ENCODE assay signal across 9 cellular contexts in the genomic region with DNA sequence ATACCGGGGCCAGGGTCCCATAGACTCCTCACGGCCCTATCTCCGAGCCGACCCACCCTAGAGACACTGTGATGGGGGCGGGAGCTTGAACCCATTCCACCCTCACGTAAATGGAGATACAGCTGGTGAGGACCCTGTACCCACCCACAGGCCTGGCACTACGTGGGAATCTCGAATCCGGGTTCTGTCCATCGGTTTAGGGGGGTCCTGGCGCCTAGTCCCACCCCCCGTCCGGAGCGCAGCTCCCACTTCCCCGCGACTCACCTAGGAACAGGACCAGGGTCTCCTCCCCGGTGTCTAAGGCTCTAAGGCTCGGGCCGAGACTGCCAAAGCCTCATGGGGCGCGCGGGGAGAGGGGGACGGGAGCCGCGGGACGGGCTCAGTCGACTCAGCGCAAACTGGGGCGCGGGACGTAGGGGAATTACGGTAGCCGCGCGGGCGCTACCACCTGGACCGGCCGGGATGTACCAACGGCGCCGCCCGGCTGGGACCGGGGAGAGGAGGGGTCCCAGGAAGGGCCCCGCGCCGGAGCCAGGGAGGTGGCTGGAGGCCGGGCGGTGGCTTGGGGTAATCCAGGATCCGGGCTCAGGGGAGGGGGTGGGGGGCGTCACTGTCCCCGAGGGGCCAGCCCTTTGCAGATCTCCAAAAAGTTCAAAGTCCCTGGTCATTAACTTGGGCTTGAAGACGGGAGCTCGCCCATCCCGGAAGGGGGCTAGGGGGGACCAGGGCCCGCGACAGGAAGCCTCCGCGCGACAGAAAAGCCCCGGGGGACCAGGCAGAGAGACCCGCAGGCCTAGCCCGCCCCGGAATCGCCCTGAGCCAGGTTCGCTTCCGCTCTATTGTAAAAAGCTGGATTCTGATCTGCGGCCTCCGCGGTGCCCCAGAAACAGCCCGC. TPM values are rescaled to one million over a fixed set of nuclear protein-coding genes. Genes with fewer than 3 reads are reported as not detected.
DNase-seq lines count a peak whose midpoint lies in the region; ATAC-seq, FAIRE-seq and TF ChIP-seq lines count a peak whose summit lies in the region.
"Had no signal": no experiment of that assay in that cellular context is flagged by ENCODE, and none has a peak within 500 bp of the region (broad histone marks: within the 10 kb centered on the region; RNA-seq: fewer than 3 reads in every experiment).

No MANE protein-coding gene starts in this region.

- peaks cover 10% of the 10 kb centered on the region for H3K4me1 ChIP-seq in DOHH2 (ENCODE audit: control insufficient read depth, low read length)
- peaks cover 5 to 40% (median 26%) of the 10 kb centered on the region in 4 donors for H3K4me1 ChIP-seq in tibial artery

- H3K27me3 Mint-ChIP-seq in natural killer cell treated with Interleukin-12 subunit alpha and Interleukin-12 subunit beta and Interleukin-15 and Interleukin-18, amount 100 ng/mL, for 72 hours: peaks cover 10 to 21% of the 10 kb centered on the region in 2 donors

- intact Hi-C loops in tibial artery (cut with DNase I; ENCODE audit: low total_unique reads): no loop called here

- no peak for FAIRE-seq in H54 (lab: Jason Lieb, UNC)
- FAIRE-seq: colon had no signal

- TF ChIP-seq CTCF in DOHH2 (IDR thresholded peaks at IDR 0.05; ENCODE audit: low read depth, low read length, poor library complexity, severe bottlenecking): peak; percentile 60
- TF ChIP-seq CTCF in tibial artery (IDR thresholded peaks at IDR 0.05): no peak

- peaks cover 8 to 12% of the 10 kb centered on the region in 2 donors for H3K4me1 Mint-ChIP-seq in natural killer cell treated with Interleukin-12 subunit alpha and Interleukin-12 subunit beta and Interleukin-15 and Interleukin-18, amount 100 ng/mL, for 72 hours (ENCODE audit: low read depth in 2 of 2)

- no peaks in the 10 kb centered on the region for H3K9me2 ChIP-seq in DOHH2 (replicated peaks; ENCODE audit: control insufficient read depth, low read length)

- DNase-seq in H54 (ENCODE audit: insufficient read length, low spot score) (peak; percentile 61), NCI-H345 treated with DMSO at 0.1 percent for 48 hours (lab: John Stamatoyannopoulos, UW; ENCODE audit: unreplicated experiment) (peak; percentile 17), fibroblast of gingiva (ENCODE audit: low read depth) (peak; percentile 70), tibial artery (no peak), NCI-H2029 treated with DMSO at 0.1 percent for 48 hours (lab: John Stamatoyannopoulos, UW) (no peak)
- peak; percentile 56 for DNase-seq in activated T-cell treated with anti-CD3 and anti-CD28 coated beads, Interleukin-2, amount 50 U/mL, for 1 hour
- DNase-seq in natural killer cell treated with Interleukin-12 subunit alpha and Interleukin-12 subunit beta and Interleukin-15 and Interleukin-18, amount 100 ng/mL, for 72 hours (ENCODE audit: low spot score): no peak

- TF ChIP-seq POLR2A in H54 (IDR thresholded peaks at IDR 0.05; ENCODE audit: low read depth, low read length): no peak

- H3K9me3 ChIP-seq in DOHH2 (ENCODE audit: control insufficient read depth, insufficient read depth, low read length) (no peaks in the 10 kb centered on the region), tibial artery (no peaks in the 10 kb centered on the region)

- H4K20me1 ChIP-seq in DOHH2 (ENCODE audit: control insufficient read depth, insufficient read depth, low read depth, low read length): no peaks in the 10 kb centered on the region

- ATAC-seq in natural killer cell treated with Interleukin-12 subunit alpha and Interleukin-12 subunit beta and Interleukin-15 and Interleukin-18, amount 100 ng/mL, for 72 hours: peak; percentile 69 to 70

- H3K4me2 ChIP-seq in DOHH2 (ENCODE audit: low read length): peak overlapping the region; percentile 91

- no peaks in the 10 kb centered on the region for H3K9me3 Mint-ChIP-seq in natural killer cell treated with Interleukin-12 subunit alpha and Interleukin-12 subunit beta and Interleukin-15 and Interleukin-18, amount 100 ng/mL, for 72 hours

- H3K4me3 ChIP-seq in DOHH2 (ENCODE audit: low read length): peak overlapping the region; percentile 85
- H3K4me3 ChIP-seq in tibial artery: peak overlapping the region; percentile 48 to 53

- peak overlapping the region; percentile 72 for H3K4me3 Mint-ChIP-seq in natural killer cell treated with Interleukin-12 subunit alpha and Interleukin-12 subunit beta and Interleukin-15 and Interleukin-18, amount 100 ng/mL, for 72 hours

- H3K27me3 ChIP-seq in DOHH2 (ENCODE audit: control insufficient read depth, low read length): peaks cover 10% of the 10 kb centered on the region
- peaks cover 0 to 29% of the 10 kb centered on the region in 2 donors for H3K27me3 ChIP-seq in tibial artery

- no peaks in the 10 kb centered on the region for H3K36me3 Mint-ChIP-seq in natural killer cell treated with Interleukin-12 subunit alpha and Interleukin-12 subunit beta and Interleukin-15 and Interleukin-18, amount 100 ng/mL, for 72 hours

- no peak overlapping the region for H3K27ac Mint-ChIP-seq in natural killer cell treated with Interleukin-12 subunit alpha and Interleukin-12 subunit beta and Interleukin-15 and Interleukin-18, amount 100 ng/mL, for 72 hours

- H3K27ac ChIP-seq in DOHH2 (ENCODE audit: low read depth, low read length) (peak overlapping the region; percentile 45), tibial artery (peak overlapping the region in 1 of 2 donors; percentile 32)

- H3K36me3 ChIP-seq in DOHH2 (ENCODE audit: control insufficient read depth, low read length) (no peaks in the 10 kb centered on the region), tibial artery (no peaks in the 10 kb centered on the region)

- no peaks in the 10 kb centered on the region for H3K79me2 ChIP-seq in DOHH2 (ENCODE audit: control insufficient read depth, low read length)

- H3F3A ChIP-seq in DOHH2 (ENCODE audit: control insufficient read depth, insufficient read depth): peaks cover 10% of the 10 kb centered on the region

RNA-seq across cellular contexts. Expression of a gene that starts 1.0 kb away (rescaled TPM):
- total RNA-seq in natural killer cell treated with Interleukin-12 subunit alpha and Interleukin-12 subunit beta and Interleukin-15 and Interleukin-18, amount 100 ng/mL, for 72 hours: under 1 TPM; 0.33 to 0.81 TPM

RNA-seq across cellular contexts. Expression of a gene that starts 24.5 kb away (rescaled TPM):
- total RNA-seq in natural killer cell treated with Interleukin-12 subunit alpha and Interleukin-12 subunit beta and Interleukin-15 and Interleukin-18, amount 100 ng/mL, for 72 hours: 100 to 1,000 TPM in 1 of 2 donors, 10 to 100 TPM in 1; 83.6 to 106 TPM

Comparison
In these comparisons a context has a peak if more than half of its experiments do, and no peak if none do; other contexts are left out.
1. DNase-seq: peak in H54 (single experiment), NCI-H345 treated with DMSO at 0.1 percent for 48 hours (single experiment), activated T-cell treated with anti-CD3 and anti-CD28 coated beads, Interleukin-2, amount 50 U/mL, for 1 hour (single experiment) and fibroblast of gingiva (single experiment); none in natural killer cell treated with Interleukin-12 subunit alpha and Interleukin-12 subunit beta and Interleukin-15 and Interleukin-18, amount 100 ng/mL, for 72 hours (single experiment), tibial artery (0 of 2) and NCI-H2029 treated with DMSO at 0.1 percent for 48 hours (single experiment).